Comparison of ENCODE assay signal across 23 cellular contexts in genomic region chr4:41024556-41025491, GRCh38.
DNase-seq lines count a peak whose midpoint lies in the region; ATAC-seq, FAIRE-seq and TF ChIP-seq lines count a peak whose summit lies in the region.
"Had no signal": no experiment of that assay in that cellular context is flagged by ENCODE, and none has a peak within 500 bp of the region (broad histone marks: within the 10 kb centered on the region; RNA-seq: fewer than 3 reads in every experiment).

No MANE protein-coding gene starts in this region.

- no TSS peak for BruUV-seq in GM12878 (replicated peaks; lab: Mats Ljungman, UMichigan)

- no peak overlapping the region for H3K4me3 ChIP-seq in DND-41 (ENCODE audit: low read depth in 1 of 2, low read length in 2 of 2)
- H3K4me3 ChIP-seq in Jurkat, Clone E6-1 (ENCODE audit: low read length): no peak overlapping the region
- H3K4me3 ChIP-seq in GM12878: no peak overlapping the region
- H3K4me3 ChIP-seq: cardiac muscle cell, left ventricle myocardium inferior, SJCRH30, transverse colon had no signal

- H4K20me1 ChIP-seq in DND-41 (ENCODE audit: insufficient read depth, low read length) (no peaks in the 10 kb centered on the region), GM12878 (ENCODE audit: control insufficient read depth, insufficient read depth) (no peaks in the 10 kb centered on the region)

- H3K4me2 ChIP-seq in DND-41 (ENCODE audit: insufficient read depth, low read length) (no peak overlapping the region), GM12878 (ENCODE audit: control insufficient read depth, insufficient read depth) (no peak overlapping the region)

- FAIRE-seq in GM12878 (lab: Jason Lieb, UNC): no peak
- FAIRE-seq: GM18507 had no signal

- SMC1A ChIA-PET in GM12878 (lab: Charles Lee; ENCODE audit: uncharacterized antibody, unreplicated experiment): interaction anchor here (0.8 kb wide), 1 partner anchor 44 kb away, joined by 3 read pairs; no protein-coding TSS in a partner anchor

- H3K27me3 ChIP-seq in DND-41 (ENCODE audit: insufficient read depth, low read length, poor library complexity) (no peaks in the 10 kb centered on the region), GM12878 (replicated peaks in 1 of 2; ENCODE audit: control insufficient read depth in 2 of 2, insufficient read depth in 2 of 2, low read length in 1 of 2) (no peaks in the 10 kb centered on the region)
- H3K27me3 ChIP-seq: cardiac muscle cell, SJCRH30, transverse colon had no signal

- no peak for TF ChIP-seq CTCF in DND-41 (IDR thresholded peaks at IDR 0.05; ENCODE audit: borderline replicate concordance, extremely low read depth, low read length, poor library complexity, severe bottlenecking)
- TF ChIP-seq CTCF in GM12878 (IDR thresholded peaks at IDR 0.05 in 2 of 3, conservative IDR thresholded peaks at IDR 0.05 in 1 of 3; ENCODE audit: control insufficient read depth in 2 of 3, extremely low read depth in 1 of 3, insufficient read depth in 1 of 3, low read depth in 3 of 3, low read length in 3 of 3): no peak
- TF ChIP-seq CTCF in GM20000 (IDR thresholded peaks at IDR 0.05; ENCODE audit: extremely low read depth, missing control alignments): no peak

- H3K4me1 ChIP-seq in DND-41 (ENCODE audit: insufficient read depth, low read length) (no peaks in the 10 kb centered on the region), GM12878 (ENCODE audit: control insufficient read depth, insufficient read depth, low read length) (no peaks in the 10 kb centered on the region)
- H3K4me1 ChIP-seq: parathyroid adenoma had no signal

- H3K9me3 ChIP-seq in DND-41 (ENCODE audit: insufficient read depth, low read length, severe bottlenecking): peaks cover 19% of the 10 kb centered on the region
- H3K9me3 ChIP-seq in GM12878 (replicated peaks; ENCODE audit: control insufficient read depth, insufficient read depth, low read length): peaks cover 22% of the 10 kb centered on the region

- POLR2A ChIA-PET in GM12878 (lab: Charles Lee): no interaction called here

- H3K36me3 ChIP-seq in DND-41 (ENCODE audit: insufficient read depth, low read length) (no peaks in the 10 kb centered on the region), GM12878 (ENCODE audit: control insufficient read depth in 2 of 2, insufficient read depth in 2 of 2, low read length in 1 of 2) (no peaks in the 10 kb centered on the region)
- H3K36me3 ChIP-seq: cardiac muscle cell had no signal

- H3K9ac ChIP-seq in DND-41 (ENCODE audit: low read depth, low read length) (no peak overlapping the region), GM12878 (ENCODE audit: control insufficient read depth, insufficient read depth, low read length) (no peak overlapping the region)
- H3K9ac ChIP-seq: parathyroid adenoma had no signal

- WGBS in GM12878 (ENCODE audit: insufficient coverage, insufficient replicate concordance, low lambda C conversion rate, missing lambda C conversion rate): 84% methylated on average over 13 of the region's 13 CpGs

- ATAC-seq in DND-41 (ENCODE audit: insufficient read depth, low read depth) (no peak), GM12878 (no peak), HG02981 (IDR thresholded peaks at IDR 0.05; ENCODE audit: unreplicated experiment) (no peak)
- ATAC-seq: activated CD4-positive, alpha-beta T cell treated with anti-CD3 and anti-CD28 coated beads for 36 hours; stimulated activated naive B cell treated with anti-CD40 and anti-IgM and Interleukin-4, amounts not matched to agents 10 μg/mL and 1 μg/mL and 100 μg/mL, for 72 hours had no signal

- TF ChIP-seq RAD21 in GM12878 (IDR thresholded peaks at IDR 0.05; ENCODE audit: insufficient read depth, low read depth, low read length): no peak

- TF ChIP-seq POLR2A in GM12878 (IDR thresholded peaks at IDR 0.05; ENCODE audit: low read depth, low read length): no peak

- RAD21 ChIA-PET in GM12878 (lab: Charles Lee; ENCODE audit: unreplicated experiment): no interaction called here

- CTCF ChIA-PET in GM12878 (lab: Yijun Ruan, JAX): no interaction called here

- intact Hi-C loops in GM12878 (cut with micrococcal nuclease; ENCODE audit: unreplicated experiment): no loop called here

- H2AFZ ChIP-seq in DND-41 (ENCODE audit: low read depth, low read length) (no peak overlapping the region), GM12878 (ENCODE audit: control insufficient read depth, low read depth, low read length) (no peak overlapping the region)
- H2AFZ ChIP-seq: parathyroid adenoma had no signal

- in situ Hi-C loops in GM12878 (cut with MboI): loop anchor here (10.0 kb wide), 1 partner anchor 60 kb away; no protein-coding TSS in a partner anchor

- H3K27ac ChIP-seq in DND-41 (ENCODE audit: low read length): no peak overlapping the region
- H3K27ac ChIP-seq in GM12878 (ENCODE audit: control insufficient read depth, insufficient read depth): no peak overlapping the region
- H3K27ac ChIP-seq: cardiac muscle cell, left ventricle myocardium inferior, parathyroid adenoma, SJCRH30, transverse colon had no signal

- H3K79me2 ChIP-seq in DND-41 (ENCODE audit: insufficient read depth, low read length) (no peaks in the 10 kb centered on the region), GM12878 (ENCODE audit: control insufficient read depth, insufficient read depth, low read length) (no peaks in the 10 kb centered on the region)
- H3K79me2 ChIP-seq: parathyroid adenoma had no signal

- no peak for TF ChIP-seq EP300 in GM12878 (IDR thresholded peaks at IDR 0.05; ENCODE audit: borderline replicate concordance in 1 of 2, control insufficient read depth in 1 of 2, low read depth in 2 of 2, low read length in 2 of 2)

- DNase-seq in DND-41: peak; percentile 10
- peak; percentile 5 for DNase-seq in Jurkat, Clone E6-1 (ENCODE audit: low read depth, low spot score)
- no peak for DNase-seq in GM12878 (ENCODE audit: low read depth, low spot score)
- peak; percentile 9 for DNase-seq in iPS DF 4.7 (ENCODE audit: extremely low read depth, low spot score)
- DNase-seq in SHP77 treated with DMSO at 0.1 percent for 48 hours (lab: John Stamatoyannopoulos, UW): no peak
- DNase-seq in midbrain (lab: John Stamatoyannopoulos, UW): no peak
- DNase-seq in GM20000 (ENCODE audit: low spot score): no peak
- DNase-seq: activated CD4-positive, alpha-beta T cell treated with anti-CD3 and anti-CD28 coated beads for 36 hours; activated naive CD4-positive, alpha-beta T cell treated with anti-CD3 and anti-CD28 coated beads, Interleukin-2, amount 50 U/mL, for 16 hours; activated T-cell treated with anti-CD3 and anti-CD28 coated beads for 4 hours; KG1; left ventricle myocardium inferior; naive B cell; NCI-H1105 treated with DMSO at 0.1 percent for 48 hours; NCI-H345; stimulated activated naive B cell treated with anti-CD40 and anti-IgM and Interleukin-4, amounts not matched to agents 10 μg/mL and 1 μg/mL and 100 μg/mL, for 72 hours; T1000; transverse colon had no signal

TF ChIP-seq in GM12878, 131 proteins besides CTCF, POLR2A, EP300 and RAD21 (continues in another document):
- TF ChIP-seq CBX3 (IDR thresholded peaks at IDR 0.05; ENCODE audit: borderline replicate concordance, low read depth) (peak; percentile 96; the same call in 1 of the 2 replicates), CBX5 (IDR thresholded peaks at IDR 0.05; ENCODE audit: low read depth) (peak; percentile 97)
- TF ChIP-seq, protein P1, sequence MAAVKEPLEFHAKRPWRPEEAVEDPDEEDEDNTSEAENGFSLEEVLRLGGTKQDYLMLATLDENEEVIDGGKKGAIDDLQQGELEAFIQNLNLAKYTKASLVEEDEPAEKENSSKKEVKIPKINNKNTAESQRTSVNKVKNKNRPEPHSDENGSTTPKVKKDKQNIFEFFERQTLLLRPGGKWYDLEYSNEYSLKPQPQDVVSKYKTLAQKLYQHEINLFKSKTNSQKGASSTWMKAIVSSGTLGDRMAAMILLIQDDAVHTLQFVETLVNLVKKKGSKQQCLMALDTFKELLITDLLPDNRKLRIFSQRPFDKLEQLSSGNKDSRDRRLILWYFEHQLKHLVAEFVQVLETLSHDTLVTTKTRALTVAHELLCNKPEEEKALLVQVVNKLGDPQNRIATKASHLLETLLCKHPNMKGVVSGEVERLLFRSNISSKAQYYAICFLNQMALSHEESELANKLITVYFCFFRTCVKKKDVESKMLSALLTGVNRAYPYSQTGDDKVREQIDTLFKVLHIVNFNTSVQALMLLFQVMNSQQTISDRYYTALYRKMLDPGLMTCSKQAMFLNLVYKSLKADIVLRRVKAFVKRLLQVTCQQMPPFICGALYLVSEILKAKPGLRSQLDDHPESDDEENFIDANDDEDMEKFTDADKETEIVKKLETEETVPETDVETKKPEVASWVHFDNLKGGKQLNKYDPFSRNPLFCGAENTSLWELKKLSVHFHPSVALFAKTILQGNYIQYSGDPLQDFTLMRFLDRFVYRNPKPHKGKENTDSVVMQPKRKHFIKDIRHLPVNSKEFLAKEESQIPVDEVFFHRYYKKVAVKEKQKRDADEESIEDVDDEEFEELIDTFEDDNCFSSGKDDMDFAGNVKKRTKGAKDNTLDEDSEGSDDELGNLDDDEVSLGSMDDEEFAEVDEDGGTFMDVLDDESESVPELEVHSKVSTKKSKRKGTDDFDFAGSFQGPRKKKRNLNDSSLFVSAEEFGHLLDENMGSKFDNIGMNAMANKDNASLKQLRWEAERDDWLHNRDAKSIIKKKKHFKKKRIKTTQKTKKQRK (IDR thresholded peaks at IDR 0.05; ENCODE audit: low read depth, low read length): peak; percentile 28; the same call in 1 of the 2 replicates

Comparison
In these comparisons a context has a peak if more than half of its experiments do, and no peak if none do; other contexts are left out.
1. DNase-seq: peak in DND-41 (single experiment), Jurkat, Clone E6-1 (single experiment) and iPS DF 4.7 (single experiment); none in GM12878 (single experiment), SHP77 treated with DMSO at 0.1 percent for 48 hours (single experiment), midbrain (single experiment) and GM20000 (single experiment).